23 cellular contexts compared by ENCODE assay signal in genomic region chr1:31382379-31382989, GRCh38. TPM values are rescaled to one million over a fixed set of nuclear protein-coding genes. Genes with fewer than 3 reads are reported as not detected.
DNase-seq lines count a peak whose midpoint lies in the region; TF ChIP-seq lines count a peak whose summit lies in the region.
"Had no signal": no experiment of that assay in that cellular context is flagged by ENCODE, and none has a peak within 500 bp of the region (broad histone marks: within the 10 kb centered on the region; RNA-seq: fewer than 3 reads in every experiment).

No MANE protein-coding gene starts in this region.

- POLR2A ChIA-PET in A673 (lab: Charles Lee; ENCODE audit: low non-redundant PET) = no interaction called here

- no peaks in the 10 kb centered on the region for H3K9me3 Mint-ChIP-seq in type B pancreatic cell
- H3K9me3 Mint-ChIP-seq: activated CD4-positive, alpha-beta memory T cell treated with anti-CD3 and anti-CD28 coated beads, Interleukin-2, amount 10 ng/mL, durations not matched to agents 7 days and 5 days; HFFc6; natural killer cell treated with Interleukin-12 subunit alpha and Interleukin-12 subunit beta and Interleukin-15 and Interleukin-18, amount 100 ng/mL, for 72 hours; stimulated activated memory B cell treated with anti-CD40 and anti-IgM and Interleukin-4, amounts not matched to agents 10 μg/mL and 1 μg/mL and 100 μg/mL, for 72 hours had no signal

- intact Hi-C loops in A673 (cut with micrococcal nuclease; ENCODE audit: unreplicated experiment) = no loop called here

- no peaks in the 10 kb centered on the region for H3K9me3 ChIP-seq in right atrium auricular region
- H3K9me3 ChIP-seq in A673 (ENCODE audit: low read depth, low read length, poor library complexity, severe bottlenecking) = no peaks in the 10 kb centered on the region
- H3K9me3 ChIP-seq: Caco-2, thoracic aorta had no signal

- H3K27me3 Mint-ChIP-seq in type B pancreatic cell = no peaks in the 10 kb centered on the region

- H3K27ac ChIP-seq in angular gyrus (ENCODE audit: low read depth, low read length) = peak overlapping the region; percentile 14
- peak overlapping the region; percentile 74 to 93 for H3K27ac ChIP-seq in right atrium auricular region
- H3K27ac ChIP-seq in A673 (ENCODE audit: low read depth, low read length, poor library complexity, severe bottlenecking) = no peak overlapping the region
- H3K27ac ChIP-seq: skin epidermis, thoracic aorta had no signal

- TF ChIP-seq CTCF in right atrium auricular region (IDR thresholded peaks at IDR 0.05) = no peak
- no peak for TF ChIP-seq CTCF in type B pancreatic cell (conservative IDR thresholded peaks at IDR 0.05)
- no peak for TF ChIP-seq CTCF in A673 (conservative IDR thresholded peaks at IDR 0.05; ENCODE audit: low read depth, low read length)

- H3K4me1 ChIP-seq in right atrium auricular region (peaks cover 0 to 30% of the 10 kb centered on the region in 2 donors), A673 (ENCODE audit: insufficient read depth, low read length, poor library complexity, severe bottlenecking) (no peaks in the 10 kb centered on the region)

- H3K27ac Mint-ChIP-seq in type B pancreatic cell = peak overlapping the region; percentile 71
- H3K27ac Mint-ChIP-seq: activated CD4-positive, alpha-beta memory T cell treated with anti-CD3 and anti-CD28 coated beads, Interleukin-2, amount 10 ng/mL, durations not matched to agents 7 days and 5 days; HFFc6; natural killer cell treated with Interleukin-12 subunit alpha and Interleukin-12 subunit beta and Interleukin-15 and Interleukin-18, amount 100 ng/mL, for 72 hours; stimulated activated memory B cell treated with anti-CD40 and anti-IgM and Interleukin-4, amounts not matched to agents 10 μg/mL and 1 μg/mL and 100 μg/mL, for 72 hours had no signal

- H3K27me3 ChIP-seq in right atrium auricular region = no peaks in the 10 kb centered on the region
- no peaks in the 10 kb centered on the region for H3K27me3 ChIP-seq in A673 (replicated peaks; ENCODE audit: insufficient read depth, low read depth, low read length, poor library complexity)
- H3K27me3 ChIP-seq: dorsolateral prefrontal cortex had no signal

- DNase-seq in NCI-H446 (lab: John Stamatoyannopoulos, UW) = peak; percentile 21 to 67
- DNase-seq in NCI-H446 treated with DMSO at 0.1 percent for 48 hours (lab: John Stamatoyannopoulos, UW) = no peak
- DNase-seq in right atrium auricular region (ENCODE audit: low spot score) = no peak
- DNase-seq in type B pancreatic cell (ENCODE audit: extremely low spot score, unreplicated experiment) = no peak
- DNase-seq in NCI-H2196 treated with DMSO at 0.1 percent for 48 hours (lab: John Stamatoyannopoulos, UW; ENCODE audit: unreplicated experiment) = no peak
- no peak for DNase-seq in A673 (ENCODE audit: low spot score)
- no peak for DNase-seq in 8988T
- DNase-seq: activated CD4-positive, alpha-beta memory T cell treated with anti-CD3 and anti-CD28 coated beads, Interleukin-2, amount 10 ng/mL, durations not matched to agents 7 days and 5 days; activated naive CD4-positive, alpha-beta T cell; Caco-2; head of caudate nucleus; HFFc6; Karpas-422; MV-4-11; NCI-H2029 treated with DMSO at 0.1 percent for 48 hours; NCI-H510A treated with DMSO at 0.1 percent for 48 hours; SW 1271 had no signal

- peaks cover 21% of the 10 kb centered on the region for H3K4me1 Mint-ChIP-seq in type B pancreatic cell (ENCODE audit: unreplicated experiment)
- H3K4me1 Mint-ChIP-seq: activated CD4-positive, alpha-beta memory T cell treated with anti-CD3 and anti-CD28 coated beads, Interleukin-2, amount 10 ng/mL, durations not matched to agents 7 days and 5 days; stimulated activated memory B cell treated with anti-CD40 and anti-IgM and Interleukin-4, amounts not matched to agents 10 μg/mL and 1 μg/mL and 100 μg/mL, for 72 hours had no signal

- no peak overlapping the region for H3K4me3 ChIP-seq in right atrium auricular region
- H3K4me3 ChIP-seq in A673 (ENCODE audit: low read depth, low read length, poor library complexity, severe bottlenecking) = no peak overlapping the region
- H3K4me3 ChIP-seq: dorsolateral prefrontal cortex, skin epidermis, thoracic aorta had no signal

- no peaks in the 10 kb centered on the region for H3K36me3 Mint-ChIP-seq in type B pancreatic cell
- H3K36me3 Mint-ChIP-seq: natural killer cell treated with Interleukin-12 subunit alpha and Interleukin-12 subunit beta and Interleukin-15 and Interleukin-18, amount 100 ng/mL, for 72 hours; stimulated activated memory B cell treated with anti-CD40 and anti-IgM and Interleukin-4, amounts not matched to agents 10 μg/mL and 1 μg/mL and 100 μg/mL, for 72 hours had no signal

- CTCF ChIA-PET in A673 (lab: Charles Lee) = no interaction called here

- H3K36me3 ChIP-seq in right atrium auricular region = no peaks in the 10 kb centered on the region
- no peaks in the 10 kb centered on the region for H3K36me3 ChIP-seq in A673 (ENCODE audit: insufficient read depth, low read length, poor library complexity, severe bottlenecking)
- H3K36me3 ChIP-seq: thoracic aorta had no signal

- no peak overlapping the region for H3K4me3 Mint-ChIP-seq in type B pancreatic cell
- H3K4me3 Mint-ChIP-seq: activated CD4-positive, alpha-beta memory T cell treated with anti-CD3 and anti-CD28 coated beads, Interleukin-2, amount 10 ng/mL, durations not matched to agents 7 days and 5 days; HFFc6; natural killer cell treated with Interleukin-12 subunit alpha and Interleukin-12 subunit beta and Interleukin-15 and Interleukin-18, amount 100 ng/mL, for 72 hours; stimulated activated memory B cell treated with anti-CD40 and anti-IgM and Interleukin-4, amounts not matched to agents 10 μg/mL and 1 μg/mL and 100 μg/mL, for 72 hours had no signal

- no TSS peak for BruUV-seq in A673 (replicated peaks; lab: Mats Ljungman, UMichigan)

RNA-seq across cellular contexts. Expression of gene FABP3, which starts 9.6 kb away (rescaled TPM):
- total RNA-seq in right atrium auricular region = 1,000 to 10,000 TPM; 3,211 to 3,527 TPM
- 16.4 and 18.8 TPM in 2 replicates for total RNA-seq in type B pancreatic cell (ENCODE audit: low replicate concordance)
- total RNA-seq in A673 (2021) = 0.66 TPM in 1 of 2 replicates, not detected in the other
- total RNA-seq: activated CD4-positive, alpha-beta memory T cell treated with anti-CD3 and anti-CD28 coated beads, Interleukin-2, amount 10 ng/mL, durations not matched to agents 7 days and 5 days; natural killer cell treated with Interleukin-12 subunit alpha and Interleukin-12 subunit beta and Interleukin-15 and Interleukin-18, amount 100 ng/mL, for 72 hours had no signal

RNA-seq across cellular contexts. Expression of gene SERINC2, which starts 30.5 kb away (rescaled TPM):
- total RNA-seq in right atrium auricular region = 1 to 10 TPM in 1 of 2 donors, under 1 TPM in 1; 0.70 to 3.8 TPM
- total RNA-seq in type B pancreatic cell (ENCODE audit: low replicate concordance) = 77.7 and 118 TPM in 2 replicates
- 0.30 and 0.42 TPM in 2 replicates for total RNA-seq in A673 (2021)

Comparison
In these comparisons a context has a peak if more than half of its experiments do, and no peak if none do; other contexts are left out.
1. DNase-seq: peak in NCI-H446 (2 of 2); none in NCI-H446 treated with DMSO at 0.1 percent for 48 hours (single experiment), right atrium auricular region (single experiment), type B pancreatic cell (single experiment), NCI-H2196 treated with DMSO at 0.1 percent for 48 hours (single experiment), A673 (single experiment) and 8988T (single experiment).
2. RNA of gene FABP3, which starts 9.6 kb away (total RNA-seq): 3,211 to 3,527 TPM in right atrium auricular region; 16.4 to 18.8 TPM in type B pancreatic cell and 0.66 TPM in A673; every median in the first group is over 100 times any median in the second.
3. RNA of gene SERINC2, which starts 30.5 kb away (total RNA-seq): 77.7 to 118 TPM in type B pancreatic cell; 0.70 to 3.8 TPM in right atrium auricular region and 0.30 to 0.42 TPM in A673; every median in the first group is over 10 times any median in the second.